ENCODE assay signal across 13 cellular contexts in the genomic region with DNA sequence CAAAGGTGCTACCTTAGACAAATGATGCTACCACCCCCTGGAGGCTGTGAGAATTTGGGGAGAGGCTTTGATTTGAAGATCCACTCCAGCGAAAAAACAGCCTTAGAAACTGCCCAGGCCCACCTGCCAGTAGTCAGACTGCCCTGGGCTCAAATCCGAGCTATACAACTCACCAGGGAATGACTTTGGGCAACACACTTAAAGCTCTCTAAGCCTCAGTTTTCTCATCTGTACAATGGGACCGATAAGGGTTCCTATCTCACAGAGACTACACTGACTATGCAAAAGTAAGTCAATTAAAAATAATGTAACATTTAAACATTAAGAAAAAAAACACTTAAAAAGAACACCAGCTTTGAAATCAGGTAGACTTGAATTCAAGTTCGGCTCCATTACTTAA. TPM values are rescaled to one million over a fixed set of nuclear protein-coding genes. Genes with fewer than 3 reads are reported as not detected.
DNase-seq lines count a peak whose midpoint lies in the region; ATAC-seq, FAIRE-seq and TF ChIP-seq lines count a peak whose summit lies in the region.
"Had no signal": no experiment of that assay in that cellular context is flagged by ENCODE, and none has a peak within 500 bp of the region (broad histone marks: within the 10 kb centered on the region; RNA-seq: fewer than 3 reads in every experiment).

No MANE protein-coding gene starts in this region.

- no peak overlapping the region for H3K27ac ChIP-seq in OCI-LY1 (ENCODE audit: low read depth, low read length, poor library complexity, severe bottlenecking)
- H3K27ac ChIP-seq in K562 (ENCODE audit: extremely low read depth, low read depth, low read length), result no peak overlapping the region

- no peaks in the 10 kb centered on the region for H3K27me3 ChIP-seq in OCI-LY1 (ENCODE audit: insufficient read depth, low read length)
- no peaks in the 10 kb centered on the region for H3K27me3 ChIP-seq in K562 (ENCODE audit: control insufficient read depth in 2 of 2, insufficient read depth in 2 of 2, low read length in 2 of 2)
- H3K27me3 ChIP-seq: BE2C had no signal

- no peak overlapping the region for H2AFZ ChIP-seq in OCI-LY1 (ENCODE audit: low read length)
- no peak overlapping the region for H2AFZ ChIP-seq in K562 (ENCODE audit: low read depth, low read length)

- BruUV-seq in K562 (replicated peaks; lab: Mats Ljungman, UMichigan), result no TSS peak

- in situ Hi-C loops in K562 (cut with MboI), result no loop called here

- no peaks in the 10 kb centered on the region for H4K20me1 ChIP-seq in OCI-LY1 (ENCODE audit: insufficient read depth, low read length)
- no peaks in the 10 kb centered on the region for H4K20me1 ChIP-seq in K562 (replicated peaks; ENCODE audit: control insufficient read depth, insufficient read depth, low read length)

- no peak for TF ChIP-seq POLR2A in K562 (conservative IDR thresholded peaks at IDR 0.05)

- no peak for FAIRE-seq in K562 (lab: Jason Lieb, UNC)
- FAIRE-seq: A204.1, H1 had no signal

- H3K9me2 ChIP-seq in OCI-LY1 (ENCODE audit: low read depth, low read length), result no peaks in the 10 kb centered on the region

- H3K4me1 ChIP-seq in OCI-LY1 (ENCODE audit: insufficient read depth, low read length, severe bottlenecking) (no peaks in the 10 kb centered on the region), K562 (replicated peaks in 1 of 2; ENCODE audit: control insufficient read depth in 2 of 2, insufficient read depth in 2 of 2, low read length in 2 of 2) (peaks cover 0 to 12% of the 10 kb centered on the region in 2 experiments; a peak in 2 of 5 replicates)
- H3K4me1 ChIP-seq: BE2C had no signal

- POLR2A ChIA-PET in K562 (lab: Yijun Ruan, JAX), result no interaction called here

- H3K9ac ChIP-seq in OCI-LY1 (ENCODE audit: low read length) (no peak overlapping the region), K562 (ENCODE audit: insufficient read depth in 1 of 2, low read depth in 2 of 2, low read length in 2 of 2) (no peak overlapping the region)

- intact Hi-C loops in K562 (cut with micrococcal nuclease), result no loop called here

- TF ChIP-seq CTCF in OCI-LY1 (IDR thresholded peaks at IDR 0.05; ENCODE audit: low read length) (0 out of 2 replicates have a peak, but pooled peaks have one; percentile 5), K562 (IDR thresholded peaks at IDR 0.05 in 2 of 3, conservative IDR thresholded peaks at IDR 0.05 in 1 of 3; ENCODE audit: insufficient read depth in 2 of 3, low read depth in 1 of 3, low read length in 3 of 3) (no peak)

- H3F3A ChIP-seq in OCI-LY1 (ENCODE audit: insufficient read depth, low read length), result no peaks in the 10 kb centered on the region

- H3K36me3 ChIP-seq in OCI-LY1 (ENCODE audit: insufficient read depth, low read length), result no peaks in the 10 kb centered on the region; the same call in 1 of the 2 replicates
- no peaks in the 10 kb centered on the region for H3K36me3 ChIP-seq in K562 (ENCODE audit: control insufficient read depth, insufficient read depth, low read length)
- H3K36me3 ChIP-seq: BE2C had no signal

- no peak for TF ChIP-seq EP300 in K562 (IDR thresholded peaks at IDR 0.05; ENCODE audit: low read length)

- no peaks in the 10 kb centered on the region for H3K79me2 ChIP-seq in OCI-LY1 (ENCODE audit: insufficient read depth, low read length)
- no peaks in the 10 kb centered on the region for H3K79me2 ChIP-seq in K562 (ENCODE audit: control insufficient read depth, insufficient read depth, low read length)

- 45% methylated on average over 4 of the region's 4 CpGs for WGBS in K562 (ENCODE audit: insufficient coverage, low coverage, missing lambda C conversion rate)

- H3K9me1 ChIP-seq in K562 (ENCODE audit: control insufficient read depth, insufficient read depth, low read length), result no peaks in the 10 kb centered on the region

- TF ChIP-seq RAD21 in K562 (CRISPR knock-in tag; conservative IDR thresholded peaks at IDR 0.05 in 1 of 2, IDR thresholded peaks at IDR 0.05 in 1 of 2), result no peak

- H3K4me2 ChIP-seq in OCI-LY1 (ENCODE audit: low read length), result no peak overlapping the region
- no peak overlapping the region for H3K4me2 ChIP-seq in K562 (ENCODE audit: insufficient read depth, low read length)

- CTCF ChIA-PET in K562 (lab: Yijun Ruan, JAX; ENCODE audit: low intra/inter-chr PET ratio), result no interaction called here

- H3K4me3 ChIP-seq in OCI-LY1 (ENCODE audit: low read depth, low read length, poor library complexity, severe bottlenecking) (no peak overlapping the region), K562 (no peak overlapping the region)

- ATAC-seq in K562 (no peak), HG03432 (IDR thresholded peaks at IDR 0.05; ENCODE audit: unreplicated experiment) (no peak)

- DNase-seq in K562 (ENCODE audit: extremely low read depth in 1 of 4, low spot score in 3 of 4), result peak in 1 of 4 experiments; percentile 5
- DNase-seq: ACHN; BE2C; CD4-positive, alpha-beta memory T cell; DMS153; GDM1; H9 had no signal

- H3K9me3 ChIP-seq in OCI-LY1 (ENCODE audit: low read length), result no peaks in the 10 kb centered on the region
- H3K9me3 ChIP-seq in K562 (replicated peaks; ENCODE audit: control insufficient read depth, insufficient read depth, low read depth, low read length), result no peaks in the 10 kb centered on the region
- H3K9me3 ChIP-seq: BE2C had no signal

RNA-seq across cellular contexts. Expression of a gene that starts 19.9 kb away (rescaled TPM):
- 6.5 and 15.9 TPM in 2 replicates for total RNA-seq in K562 (2011; cell fraction: chromatin; rRNA removed; ENCODE audit: low replicate concordance)
- 6.2 and 7.8 TPM in 2 replicates for total RNA-seq in K562 (2011; cell fraction: nucleolus; rRNA removed)
- total RNA-seq in K562 (2011; cell fraction: nucleoplasm; rRNA removed), result 7.5 and 7.9 TPM in 2 replicates
- total RNA-seq in K562 (2014; rRNA removed), result 0.32 and 0.41 TPM in 2 replicates
- total RNA-seq in K562 (2014; rRNA removed; fragmentation: Illumina TruSeq; extraction: Trizol), result 0.26 and 0.36 TPM in 2 replicates
- total RNA-seq in K562 (2015; rRNA removed; fragmentation: Illumina TruSeq; extraction: Trizol), result 0.38 and 0.65 TPM in 2 replicates
- 0.74 and 1.1 TPM in 2 replicates for total RNA-seq in K562 (2021)
- 0.60 and 0.89 TPM in 2 replicates for polyA plus RNA-seq in K562 (2011; rRNA removed)
- polyA plus RNA-seq in K562 (2011; cell fraction: cytosol; rRNA removed), result 0.73 and 1.1 TPM in 2 replicates
- 3.0 and 3.8 TPM in 2 replicates for polyA plus RNA-seq in K562 (2011; cell fraction: nucleus; rRNA removed)
- polyA plus RNA-seq in K562 (2012), result 0.82 and 1.8 TPM in 2 replicates
- polyA plus RNA-seq in K562 (2014; fragmentation: Illumina TruSeq; extraction: Trizol), result 0.48 and 0.67 TPM in 2 replicates
- under 1 TPM in 1 of 2 experiments, not detected in 1; 0.06 TPM for polyA plus RNA-seq in K562 (2014; fragmentation: Nextera tagmentation; extraction: Ambion mirVana)
- polyA plus RNA-seq in K562 (2014; rRNA removed), result 0.86 and 1.6 TPM in 2 replicates
- 0.46 and 0.57 TPM in 2 replicates for polyA minus RNA-seq in K562 (2011; rRNA and poly(A)+ RNA removed)
- polyA minus RNA-seq in K562 (2011; cell fraction: cytosol; rRNA and poly(A)+ RNA removed), result not detected in 2 replicates
- polyA minus RNA-seq in K562 (2011; cell fraction: nucleus; rRNA and poly(A)+ RNA removed), result 1.2 and 2.2 TPM in 2 replicates
- total RNA-seq: Daoy, HT-29 had no signal
- polyA plus RNA-seq: CD4-positive, alpha-beta memory T cell had no signal

RNA-seq across cellular contexts. Expression of a gene that starts 34.2 kb away (rescaled TPM):
- total RNA-seq in K562 (2011; cell fraction: chromatin; rRNA removed; ENCODE audit: low replicate concordance), result not detected in 2 replicates
- total RNA-seq in K562 (2011; cell fraction: nucleolus; rRNA removed), result not detected in 2 replicates
- not detected in 2 replicates for total RNA-seq in K562 (2011; cell fraction: nucleoplasm; rRNA removed)
- total RNA-seq in K562 (2014; rRNA removed) (not detected in 2 replicates), K562 (2014; rRNA removed; fragmentation: Illumina TruSeq; extraction: Trizol) (not detected in 2 replicates), K562 (2015; rRNA removed; fragmentation: Illumina TruSeq; extraction: Trizol) (not detected in 2 replicates), K562 (2021) (not detected in 2 replicates)
- polyA plus RNA-seq in K562 (2011; rRNA removed) (not detected in 2 replicates), K562 (2014; fragmentation: Illumina TruSeq; extraction: Trizol) (not detected in 2 replicates), K562 (2014; fragmentation: Nextera tagmentation; extraction: Ambion mirVana) (not detected), K562 (2014; rRNA removed) (not detected in 2 replicates)
- polyA plus RNA-seq in K562 (2011; cell fraction: cytosol; rRNA removed), result not detected in 2 replicates
- 0.20 TPM in 1 of 2 replicates, not detected in the other for polyA plus RNA-seq in K562 (2011; cell fraction: nucleus; rRNA removed)
- not detected in 2 replicates for polyA plus RNA-seq in K562 (2012)
- polyA minus RNA-seq in K562 (2011; rRNA and poly(A)+ RNA removed), result not detected in 2 replicates
- polyA minus RNA-seq in K562 (2011; cell fraction: cytosol; rRNA and poly(A)+ RNA removed), result not detected in 2 replicates
- polyA minus RNA-seq in K562 (2011; cell fraction: nucleus; rRNA and poly(A)+ RNA removed), result not detected in 2 replicates
- total RNA-seq: CD4-positive, alpha-beta memory T cell; Daoy; HT-29 had no signal
- polyA plus RNA-seq: CD4-positive, alpha-beta memory T cell had no signal

RNA-seq across cellular contexts. Expression of a gene that starts 53.0 kb away (rescaled TPM):
- total RNA-seq in K562 (2011; cell fraction: chromatin; rRNA removed; ENCODE audit: low replicate concordance), result not detected in 2 replicates
- not detected in 2 replicates for total RNA-seq in K562 (2011; cell fraction: nucleolus; rRNA removed)
- total RNA-seq in K562 (2011; cell fraction: nucleoplasm; rRNA removed), result not detected in 2 replicates
- total RNA-seq in K562 (2014; rRNA removed) (not detected in 2 replicates), K562 (2014; rRNA removed; fragmentation: Illumina TruSeq; extraction: Trizol) (not detected in 2 replicates), K562 (2015; rRNA removed; fragmentation: Illumina TruSeq; extraction: Trizol) (not detected in 2 replicates), K562 (2021) (not detected in 2 replicates)
- polyA plus RNA-seq in K562 (2011; rRNA removed) (not detected in 2 replicates), K562 (2014; fragmentation: Illumina TruSeq; extraction: Trizol) (not detected in 2 replicates), K562 (2014; fragmentation: Nextera tagmentation; extraction: Ambion mirVana) (not detected), K562 (2014; rRNA removed) (not detected in 2 replicates)
- not detected in 2 replicates for polyA plus RNA-seq in K562 (2011; cell fraction: cytosol; rRNA removed)
- not detected in 2 replicates for polyA plus RNA-seq in K562 (2011; cell fraction: nucleus; rRNA removed)
- polyA plus RNA-seq in K562 (2012), result not detected in 2 replicates
- polyA minus RNA-seq in K562 (2011; rRNA and poly(A)+ RNA removed), result not detected in 2 replicates
- not detected in 2 replicates for polyA minus RNA-seq in K562 (2011; cell fraction: cytosol; rRNA and poly(A)+ RNA removed)
- not detected in 2 replicates for polyA minus RNA-seq in K562 (2011; cell fraction: nucleus; rRNA and poly(A)+ RNA removed)
- total RNA-seq: CD4-positive, alpha-beta memory T cell; Daoy; H1; H9; HT-29 had no signal
- polyA plus RNA-seq: CD4-positive, alpha-beta memory T cell had no signal

RNA-seq across cellular contexts. Expression of a gene that starts 57.7 kb away (rescaled TPM):
- total RNA-seq in K562 (2011; cell fraction: chromatin; rRNA removed; ENCODE audit: low replicate concordance), result 556 and 576 TPM in 2 replicates
- total RNA-seq in K562 (2011; cell fraction: nucleolus; rRNA removed), result 305 and 316 TPM in 2 replicates
- 405 and 524 TPM in 2 replicates for total RNA-seq in K562 (2011; cell fraction: nucleoplasm; rRNA removed)
- total RNA-seq in K562 (2014; rRNA removed) (273 and 325 TPM in 2 replicates), K562 (2014; rRNA removed; fragmentation: Illumina TruSeq; extraction: Trizol) (237 and 239 TPM in 2 replicates), K562 (2015; rRNA removed; fragmentation: Illumina TruSeq; extraction: Trizol) (250 and 251 TPM in 2 replicates), K562 (2021) (307 and 322 TPM in 2 replicates)
- polyA plus RNA-seq in K562 (2011; rRNA removed) (290 and 343 TPM in 2 replicates), K562 (2014; fragmentation: Illumina TruSeq; extraction: Trizol) (259 and 266 TPM in 2 replicates), K562 (2014; fragmentation: Nextera tagmentation; extraction: Ambion mirVana) (100 to 1,000 TPM; 172 to 361 TPM), K562 (2014; rRNA removed) (201 and 224 TPM in 2 replicates)
- polyA plus RNA-seq in K562 (2011; cell fraction: cytosol; rRNA removed), result 317 and 331 TPM in 2 replicates
- 256 and 322 TPM in 2 replicates for polyA plus RNA-seq in K562 (2011; cell fraction: nucleus; rRNA removed)
- 149 and 169 TPM in 2 replicates for polyA plus RNA-seq in K562 (2012)
- 588 and 731 TPM in 2 replicates for polyA minus RNA-seq in K562 (2011; rRNA and poly(A)+ RNA removed)
- 325 and 351 TPM in 2 replicates for polyA minus RNA-seq in K562 (2011; cell fraction: cytosol; rRNA and poly(A)+ RNA removed)
- 120 and 182 TPM in 2 replicates for polyA minus RNA-seq in K562 (2011; cell fraction: nucleus; rRNA and poly(A)+ RNA removed)

RNA-seq across cellular contexts. Expression of a gene that starts 57.8 kb away (rescaled TPM):
- 149 and 318 TPM in 2 replicates for total RNA-seq in K562 (2011; cell fraction: chromatin; rRNA removed; ENCODE audit: low replicate concordance)
- total RNA-seq in K562 (2011; cell fraction: nucleolus; rRNA removed), result 164 and 169 TPM in 2 replicates
- total RNA-seq in K562 (2011; cell fraction: nucleoplasm; rRNA removed), result 118 and 132 TPM in 2 replicates
- total RNA-seq in K562 (2014; rRNA removed), result 28.5 and 35.2 TPM in 2 replicates
- total RNA-seq in K562 (2014; rRNA removed; fragmentation: Illumina TruSeq; extraction: Trizol), result 12.0 and 13.9 TPM in 2 replicates
- 19.3 and 21.7 TPM in 2 replicates for total RNA-seq in K562 (2015; rRNA removed; fragmentation: Illumina TruSeq; extraction: Trizol)
- 53.6 and 61.7 TPM in 2 replicates for total RNA-seq in K562 (2021)
- 30.8 and 58.0 TPM in 2 replicates for polyA plus RNA-seq in K562 (2011; rRNA removed)
- polyA plus RNA-seq in K562 (2011; cell fraction: cytosol; rRNA removed), result 40.7 and 63.4 TPM in 2 replicates
- polyA plus RNA-seq in K562 (2011; cell fraction: nucleus; rRNA removed), result 222 and 275 TPM in 2 replicates
- 43.1 and 60.5 TPM in 2 replicates for polyA plus RNA-seq in K562 (2012)
- polyA plus RNA-seq in K562 (2014; fragmentation: Illumina TruSeq; extraction: Trizol), result 34.0 and 36.6 TPM in 2 replicates
- polyA plus RNA-seq in K562 (2014; fragmentation: Nextera tagmentation; extraction: Ambion mirVana), result 1 to 10 TPM; 2.0 to 2.3 TPM
- polyA plus RNA-seq in K562 (2014; rRNA removed), result 45.6 and 52.6 TPM in 2 replicates
- polyA minus RNA-seq in K562 (2011; rRNA and poly(A)+ RNA removed), result 25.9 and 30.8 TPM in 2 replicates
- polyA minus RNA-seq in K562 (2011; cell fraction: cytosol; rRNA and poly(A)+ RNA removed), result 27.2 and 40.0 TPM in 2 replicates
- 62.5 and 67.2 TPM in 2 replicates for polyA minus RNA-seq in K562 (2011; cell fraction: nucleus; rRNA and poly(A)+ RNA removed)
